In genomic region chr9:104009853-104010252, GRCh38 we compare ENCODE assay signal across 14 cellular contexts.
DNase-seq lines count a peak whose midpoint lies in the region; ATAC-seq and TF ChIP-seq lines count a peak whose summit lies in the region.
"Had no signal": no experiment of that assay in that cellular context is flagged by ENCODE, and none has a peak within 500 bp of the region (broad histone marks: within the 10 kb centered on the region; RNA-seq: fewer than 3 reads in every experiment).

No MANE protein-coding gene starts in this region.

- TF ChIP-seq CTCF in WERI-Rb-1 (IDR thresholded peaks at IDR 0.05; ENCODE audit: low read depth, low read length), result no peak

- H3K4me3 ChIP-seq in WERI-Rb-1 (ENCODE audit: low read depth, low read length), result no peak overlapping the region
- H3K4me3 ChIP-seq: hepatocyte had no signal

- peak; percentile 64 for DNase-seq in DMS79 treated with DMSO at 0.1 percent for 48 hours (lab: John Stamatoyannopoulos, UW)
- peak; percentile 20 for DNase-seq in HCEC 1CT
- peak; percentile 88 for DNase-seq in NCI-H82 (lab: John Stamatoyannopoulos, UW)
- DNase-seq in fibroblast of gingiva (ENCODE audit: low read depth), result peak; percentile 19
- DNase-seq in WERI-Rb-1, result no peak
- no peak for DNase-seq in left lobe of liver (ENCODE audit: low spot score)
- DNase-seq: activated naive CD4-positive, alpha-beta T cell treated with anti-CD3 and anti-CD28 coated beads, Interleukin-2, amount 50 U/mL, for 16 hours; CD4-positive, CD25-positive, alpha-beta regulatory T cell; NCI-H187 treated with DMSO at 0.1 percent for 48 hours; substantia nigra had no signal

- ATAC-seq in left lobe of liver (no peak), GM18867 (IDR thresholded peaks at IDR 0.05; ENCODE audit: unreplicated experiment) (no peak)
- ATAC-seq in activated CD4-positive, CD25-positive, alpha-beta regulatory T cell treated with anti-CD3 and anti-CD28 coated beads, Interleukin-2, amount 50 U/mL, for 24 hours, result no peak

- H3K27ac ChIP-seq in WERI-Rb-1, result no peak overlapping the region
- H3K27ac ChIP-seq: hepatocyte, RWPE1 had no signal

- no peaks in the 10 kb centered on the region for H3K9me3 ChIP-seq in WERI-Rb-1 (ENCODE audit: severe bottlenecking)

- H3K36me3 ChIP-seq in WERI-Rb-1, result no peaks in the 10 kb centered on the region

- H3K27me3 ChIP-seq in WERI-Rb-1 (ENCODE audit: insufficient read depth, low read depth, severe bottlenecking), result no peaks in the 10 kb centered on the region
- H3K27me3 ChIP-seq: hepatocyte had no signal

Comparison
In these comparisons a context has a peak if more than half of its experiments do, and no peak if none do; other contexts are left out.
1. DNase-seq: peak in DMS79 treated with DMSO at 0.1 percent for 48 hours (single experiment), HCEC 1CT (single experiment), NCI-H82 (single experiment) and fibroblast of gingiva (single experiment); none in WERI-Rb-1 (single experiment) and left lobe of liver (single experiment).